ENCODE assay signal across 20 cellular contexts in the genomic region with DNA sequence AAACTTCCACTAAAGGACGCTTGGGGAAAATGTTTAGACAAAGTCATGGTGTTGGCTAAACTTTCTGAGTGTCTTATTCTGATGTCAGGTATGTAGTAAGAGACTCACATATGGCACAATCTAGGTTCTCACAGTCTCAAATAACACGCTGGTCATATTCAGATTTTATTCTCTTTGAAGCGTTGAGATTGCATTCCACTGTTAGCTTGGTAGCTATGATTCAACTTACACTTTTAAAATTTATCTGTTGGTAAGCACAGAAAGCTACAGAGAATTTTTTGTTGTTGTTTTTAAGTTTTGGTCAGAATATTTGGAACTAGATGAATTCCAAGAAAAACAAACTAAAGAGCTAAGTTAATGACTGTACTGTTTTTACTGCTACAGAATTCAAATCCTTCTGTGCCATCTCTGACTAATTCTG.
DNase-seq lines count a peak whose midpoint lies in the region; ATAC-seq and TF ChIP-seq lines count a peak whose summit lies in the region.
"Had no signal": no experiment of that assay in that cellular context is flagged by ENCODE, and none has a peak within 500 bp of the region (broad histone marks: within the 10 kb centered on the region; RNA-seq: fewer than 3 reads in every experiment).

No MANE protein-coding gene starts in this region.

- H3K27ac ChIP-seq in left ventricle myocardium inferior (replicated peaks) (no peak overlapping the region), gastroesophageal sphincter (no peak overlapping the region)
- H3K27ac ChIP-seq: Peyer's patch, SK-N-MC had no signal

- CTCF ChIA-PET in T-cell (lab: Charles Lee), result interaction anchor here in 1 of 2 donors (0.8 kb wide), 1 partner anchor 10 kb away, joined by 4 read pairs; no protein-coding TSS in a partner anchor

- no peaks in the 10 kb centered on the region for H3K27me3 Mint-ChIP-seq in HFFc6 (ENCODE audit: insufficient read depth)
- H3K27me3 Mint-ChIP-seq in T-cell, result peaks cover 3 to 4% of the 10 kb centered on the region in 2 donors

- intact Hi-C loops in left ventricle myocardium inferior (cut with micrococcal nuclease) (no loop called here), head of caudate nucleus (cut with DNase I) (no loop called here)

- H3K36me3 ChIP-seq in left ventricle myocardium inferior (no peaks in the 10 kb centered on the region), gastroesophageal sphincter (no peaks in the 10 kb centered on the region)
- H3K36me3 ChIP-seq: ascending aorta, heart left ventricle, Peyer's patch had no signal

- no peak for TF ChIP-seq POLR2A in gastroesophageal sphincter (IDR thresholded peaks at IDR 0.05)

- 51 to 52% methylated on average over 3 of the region's 3 CpGs for WGBS in gastroesophageal sphincter (ENCODE audit: low coverage in 1 of 2), 2 donors

- no peaks in the 10 kb centered on the region for H3K27me3 ChIP-seq in left ventricle myocardium inferior (ENCODE audit: low read depth)
- H3K27me3 ChIP-seq in gastroesophageal sphincter, result no peaks in the 10 kb centered on the region
- H3K27me3 ChIP-seq: ascending aorta, heart left ventricle, Peyer's patch had no signal

- H3K4me1 Mint-ChIP-seq in HFFc6 (ENCODE audit: low read depth), result peaks cover 30% of the 10 kb centered on the region
- no peaks in the 10 kb centered on the region for H3K4me1 Mint-ChIP-seq in T-cell
- H3K4me1 Mint-ChIP-seq: activated CD4-positive, alpha-beta T cell treated with anti-CD3 and anti-CD28 coated beads for 36 hours; stimulated activated naive CD8-positive, alpha-beta T cell treated with anti-CD3 and anti-CD28 coated beads, Interleukin-15, amount 100 ng/mL, for 72 hours had no signal

- H3K4me1 ChIP-seq in left ventricle myocardium inferior, result no peaks in the 10 kb centered on the region
- peaks cover 0 to 19% (median 4%) of the 10 kb centered on the region in 3 donors for H3K4me1 ChIP-seq in gastroesophageal sphincter
- H3K4me1 ChIP-seq: Peyer's patch had no signal

- no peak for TF ChIP-seq CTCF in HFFc6 (IDR thresholded peaks at IDR 0.05)
- TF ChIP-seq CTCF in choroid plexus epithelial cell (conservative IDR thresholded peaks at IDR 0.05; ENCODE audit: low read depth, low read length), result no peak
- TF ChIP-seq CTCF in left ventricle myocardium inferior (IDR thresholded peaks at IDR 0.05; ENCODE audit: borderline replicate concordance), result no peak
- TF ChIP-seq CTCF in gastroesophageal sphincter (IDR thresholded peaks at IDR 0.05), result no peak

- H3K9me3 Mint-ChIP-seq in HFFc6 (no peaks in the 10 kb centered on the region), T-cell (peaks cover 0 to 4% (median 0%) of the 10 kb centered on the region in 3 donors)
- H3K9me3 Mint-ChIP-seq: stimulated activated naive CD8-positive, alpha-beta T cell treated with anti-CD3 and anti-CD28 coated beads, Interleukin-15, amount 100 ng/mL, for 72 hours had no signal

- H3K4me3 ChIP-seq in choroid plexus epithelial cell (ENCODE audit: low read depth, low read length) (no peak overlapping the region), left ventricle myocardium inferior (no peak overlapping the region), gastroesophageal sphincter (no peak overlapping the region)
- H3K4me3 ChIP-seq: ascending aorta, heart left ventricle, Peyer's patch, SK-N-MC had no signal

- no peak for TF ChIP-seq EP300 in gastroesophageal sphincter (IDR thresholded peaks at IDR 0.05)

- POLR2A ChIA-PET in T-cell (lab: Charles Lee), result no interaction called here

- DNase-seq in AG08395 (ENCODE audit: low spot score) (peak; percentile 37), HFFc6 (peak; percentile 83), choroid plexus epithelial cell (ENCODE audit: low read depth) (peak; percentile 49), myocyte (ENCODE audit: low read depth) (peak; percentile 34), T-cell (no peak), left ventricle myocardium inferior (no peak), head of caudate nucleus (no peak)
- DNase-seq: ACHN; activated CD4-positive, alpha-beta T cell treated with anti-CD3 and anti-CD28 coated beads for 36 hours; activated gamma-delta T cell; cortex of kidney; heart left ventricle; NCI-H1436; occipital lobe; Peyer's patch; stimulated activated CD4-positive, alpha-beta T cell treated with anti-CD3 and anti-CD28 coated beads, Interleukin-2, amount 100 ng/mL, for 24 hours; stimulated activated naive CD8-positive, alpha-beta T cell treated with anti-CD3 and anti-CD28 coated beads, Interleukin-15, amount 100 ng/mL, for 72 hours had no signal

- H3K36me3 Mint-ChIP-seq in HFFc6 (ENCODE audit: low read depth) (no peaks in the 10 kb centered on the region), T-cell (no peaks in the 10 kb centered on the region)

- ATAC-seq in T-cell (replicated peaks in 1 of 4) (no peak), gastroesophageal sphincter (no peak)
- ATAC-seq: activated CD4-positive, alpha-beta T cell treated with anti-CD3 and anti-CD28 coated beads for 36 hours; heart left ventricle; stimulated activated naive CD8-positive, alpha-beta T cell treated with anti-CD3 and anti-CD28 coated beads, Interleukin-15, amount 100 ng/mL, for 72 hours had no signal

- H3K9me3 ChIP-seq in left ventricle myocardium inferior (replicated peaks) (no peaks in the 10 kb centered on the region), gastroesophageal sphincter (no peaks in the 10 kb centered on the region)
- H3K9me3 ChIP-seq: ascending aorta, heart left ventricle, Peyer's patch had no signal

- H3K4me3 Mint-ChIP-seq in HFFc6 (peak overlapping the region; percentile 38), T-cell (no peak overlapping the region)
- H3K4me3 Mint-ChIP-seq: activated CD4-positive, alpha-beta T cell treated with anti-CD3 and anti-CD28 coated beads for 36 hours; stimulated activated naive CD8-positive, alpha-beta T cell treated with anti-CD3 and anti-CD28 coated beads, Interleukin-15, amount 100 ng/mL, for 72 hours had no signal

- peak overlapping the region; percentile 59 for H3K27ac Mint-ChIP-seq in HFFc6
- no peak overlapping the region for H3K27ac Mint-ChIP-seq in T-cell
- H3K27ac Mint-ChIP-seq: activated CD4-positive, alpha-beta T cell treated with anti-CD3 and anti-CD28 coated beads for 36 hours; stimulated activated naive CD8-positive, alpha-beta T cell treated with anti-CD3 and anti-CD28 coated beads, Interleukin-15, amount 100 ng/mL, for 72 hours had no signal

Comparison
In these comparisons a context has a peak if more than half of its experiments do, and no peak if none do; other contexts are left out.
1. DNase-seq: peak in AG08395 (single experiment), HFFc6 (single experiment), choroid plexus epithelial cell (single experiment) and myocyte (single experiment); none in T-cell (0 of 34), left ventricle myocardium inferior (single experiment) and head of caudate nucleus (0 of 42).